Comparison of ENCODE assay signal across 10 cellular contexts in genomic region chr5:172659570-172659908, GRCh38. TPM values are rescaled to one million over a fixed set of nuclear protein-coding genes. Genes with fewer than 3 reads are reported as not detected.
A peak's percentile ranks its signal among the peaks of the same experiment; 100 is the strongest.
DNase-seq lines count a peak whose midpoint lies in the region; ATAC-seq and TF ChIP-seq lines count a peak whose summit lies in the region.
"Had no signal": no experiment of that assay in that cellular context is flagged by ENCODE, and none has a peak within 500 bp of the region (broad histone marks: within the 10 kb centered on the region; RNA-seq: fewer than 3 reads in every experiment).

No MANE protein-coding gene starts in this region.

- peaks cover 2% of the 10 kb centered on the region for H3K36me3 Mint-ChIP-seq in T-helper 17 cell (ENCODE audit: low read depth)

- H3K27me3 Mint-ChIP-seq in T-helper 17 cell, result no peaks in the 10 kb centered on the region

- H3K4me1 ChIP-seq in left ventricle myocardium inferior (peaks cover 99% of the 10 kb centered on the region), parathyroid adenoma (peaks cover 14% of the 10 kb centered on the region)

- H3K4me1 Mint-ChIP-seq in T-helper 17 cell, result no peaks in the 10 kb centered on the region

- no peaks in the 10 kb centered on the region for H3K27me3 ChIP-seq in left ventricle myocardium inferior (ENCODE audit: low read depth)
- no peaks in the 10 kb centered on the region for H3K27me3 ChIP-seq in parathyroid adenoma (ENCODE audit: control insufficient read depth, insufficient read depth, low read length)

- H3K79me2 ChIP-seq in parathyroid adenoma, result no peaks in the 10 kb centered on the region

- peaks cover 15% of the 10 kb centered on the region for H3K9me3 ChIP-seq in left ventricle myocardium inferior (replicated peaks)
- H3K9me3 ChIP-seq in parathyroid adenoma (ENCODE audit: control insufficient read depth, low read length), result no peaks in the 10 kb centered on the region
- no peaks in the 10 kb centered on the region for H3K9me3 ChIP-seq in T-helper 17 cell (ENCODE audit: control insufficient read depth, low read length, poor library complexity, severe bottlenecking)

- TF ChIP-seq CTCF in left ventricle myocardium inferior (IDR thresholded peaks at IDR 0.05; ENCODE audit: borderline replicate concordance) (no peak), parathyroid adenoma (IDR thresholded peaks at IDR 0.05) (no peak)

- H3K9ac ChIP-seq in parathyroid adenoma, result no peak overlapping the region

- intact Hi-C loops in Right ventricle myocardium inferior (cut with DNase I) (no loop called here), cardiac septum (cut with DNase I) (no loop called here), left ventricle myocardium inferior (cut with micrococcal nuclease) (no loop called here)

- H3K27ac Mint-ChIP-seq in T-helper 17 cell, result no peak overlapping the region

- H3K4me3 ChIP-seq in left ventricle myocardium inferior (peak overlapping the region; percentile 31), parathyroid adenoma (ENCODE audit: low read depth, low read length) (no peak overlapping the region)

- H3K4me3 Mint-ChIP-seq in T-helper 17 cell, result no peak overlapping the region
- H3K4me3 Mint-ChIP-seq: naive B cell had no signal

- peak; percentile 26 for ATAC-seq in Right ventricle myocardium inferior
- ATAC-seq in GM18907 (IDR thresholded peaks at IDR 0.05; ENCODE audit: unreplicated experiment), result no peak
- ATAC-seq in T-helper 17 cell, result no peak

- peak overlapping the region; percentile 45 for H2AFZ ChIP-seq in parathyroid adenoma

- H3K27ac ChIP-seq in left ventricle myocardium inferior (replicated peaks) (peak overlapping the region; percentile 97), parathyroid adenoma (peak overlapping the region; percentile 37)

- H3K36me3 ChIP-seq in left ventricle myocardium inferior, result peaks cover 17% of the 10 kb centered on the region
- no peaks in the 10 kb centered on the region for H3K36me3 ChIP-seq in parathyroid adenoma (ENCODE audit: control insufficient read depth, insufficient read depth, low read length)

- no peak overlapping the region for H3K4me2 ChIP-seq in parathyroid adenoma (ENCODE audit: low read length)

- DNase-seq in Right ventricle myocardium inferior (ENCODE audit: missing footprints) (no peak), cardiac septum (ENCODE audit: low spot score) (no peak), left ventricle myocardium inferior (no peak), OCI-M2 (lab: John Stamatoyannopoulos, UW; ENCODE audit: unreplicated experiment) (no peak), D341Med (ENCODE audit: low spot score) (no peak), T-helper 17 cell (no peak)
- DNase-seq: naive B cell, NCI-H2171 had no signal

RNA-seq across cellular contexts. Expression of gene NEURL1B, which starts 18.5 kb away (rescaled TPM):
- total RNA-seq in Right ventricle myocardium inferior, result 37.1 TPM
- total RNA-seq in cardiac septum, result 19.7 TPM
- total RNA-seq in left ventricle myocardium inferior, result 24.0 TPM
- total RNA-seq in T-helper 17 cell, result under 1 TPM; 0.07 to 0.23 TPM

Comparison
In these comparisons a context has a peak if more than half of its experiments do, and no peak if none do; other contexts are left out.
1. RNA of gene NEURL1B, which starts 18.5 kb away (total RNA-seq): 37.1 TPM in Right ventricle myocardium inferior (single experiment), 24.0 TPM in left ventricle myocardium inferior (single experiment) and 19.7 TPM in cardiac septum (single experiment); 0.07 to 0.23 TPM in T-helper 17 cell; every median in the first group is over 10 times any median in the second.